In the genomic region with DNA sequence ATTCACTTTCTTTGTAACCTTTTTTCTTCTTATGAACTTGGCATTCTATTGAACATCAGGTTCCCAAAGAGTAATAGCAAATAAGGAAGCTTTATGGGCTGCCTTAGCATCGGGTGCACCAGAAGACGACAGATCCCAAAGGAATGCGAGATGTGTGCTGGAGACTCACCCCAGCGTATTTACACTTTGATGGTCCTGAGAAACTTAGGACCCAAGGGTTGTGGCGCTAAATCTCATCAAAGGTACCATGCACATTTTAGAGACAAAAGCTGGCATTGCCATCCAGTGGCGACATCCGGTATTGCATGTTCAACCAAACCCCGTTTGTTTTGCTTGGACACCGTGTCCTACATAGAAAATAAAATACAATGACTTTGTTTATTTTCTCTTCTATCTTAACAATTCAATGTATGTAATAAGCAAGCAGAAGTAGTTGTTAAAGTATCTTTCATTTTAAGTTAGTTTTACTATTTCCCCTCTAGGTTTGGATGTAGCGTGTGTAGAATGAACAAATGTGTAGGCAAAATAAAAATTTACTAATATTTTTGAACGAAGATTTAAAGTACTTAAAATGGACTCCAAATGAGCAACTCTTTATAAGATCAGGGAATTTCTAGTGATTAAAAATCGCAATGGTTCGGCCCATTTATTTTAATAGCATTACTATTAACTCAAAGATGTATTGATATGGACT, we compare ENCODE assay signal across 8 cellular contexts.
DNase-seq lines count a peak whose midpoint lies in the region; ATAC-seq and TF ChIP-seq lines count a peak whose summit lies in the region.

No MANE protein-coding gene starts in this region.

- H3K4me1 ChIP-seq in upper lobe of left lung = no peaks in the 10 kb centered on the region

- no peak overlapping the region for H3K27ac ChIP-seq in upper lobe of left lung

- intact Hi-C loops in head of caudate nucleus (cut with DNase I) (loop anchor here (10.0 kb wide), 1 partner anchor 1334 kb away; no protein-coding TSS in a partner anchor), posterior vena cava (cut with DNase I) (loop anchor here in 1 of 2 donors (5.0 kb wide), 1 partner anchor 1337 kb away; no protein-coding TSS in a partner anchor)

- H3K36me3 ChIP-seq in upper lobe of left lung = no peaks in the 10 kb centered on the region

- no peak for TF ChIP-seq EP300 in upper lobe of left lung (IDR thresholded peaks at IDR 0.05)

- 20 to 21% methylated on average over 13 of the region's 13 CpGs for WGBS in upper lobe of left lung, 2 donors

- DNase-seq in C1 segment of cervical spinal cord (lab: John Stamatoyannopoulos, UW) = peak in 10 of 14 donors; percentile 5 to 50 (median 22)
- DNase-seq in SK-MEL-5 (ENCODE audit: low read depth, low spot score) = peak; percentile 64
- peak; percentile 70 for DNase-seq in activated naive CD4-positive, alpha-beta T cell treated with anti-CD3 and anti-CD28 coated beads, Interleukin-2, amount 50 U/mL, for 16 hours
- peak; percentile 12 to 88 (median 72) for DNase-seq in head of caudate nucleus
- DNase-seq in posterior vena cava (ENCODE audit: low spot score) = peak; percentile 81
- DNase-seq in upper lobe of left lung = peak in 1 of 2 donors; percentile 36

- TF ChIP-seq CTCF in upper lobe of left lung (IDR thresholded peaks at IDR 0.05) = peak; percentile 56 to 82 (median 74)

- TF ChIP-seq POLR2A in upper lobe of left lung (IDR thresholded peaks at IDR 0.05) = no peak

- in situ Hi-C loops in SK-MEL-5 (cut with HindIII; ENCODE audit: low pct_unique_long_range_greater_than_20kb, low sequenced_read_pairs) = no loop called here

- ATAC-seq in GM19035 (IDR thresholded peaks at IDR 0.05; ENCODE audit: unreplicated experiment) (peak; percentile 90), HG03457 (IDR thresholded peaks at IDR 0.05; ENCODE audit: unreplicated experiment) (peak; percentile 63), upper lobe of left lung (ENCODE audit: low FRiP score in 2 of 2) (peak in 1 of 2 donors; percentile 63)

- H3K9me3 ChIP-seq in upper lobe of left lung = no peaks in the 10 kb centered on the region

- H3K4me3 ChIP-seq in upper lobe of left lung = no peak overlapping the region

- no peaks in the 10 kb centered on the region for H3K27me3 ChIP-seq in upper lobe of left lung
